Comparison of ENCODE assay signal across 2 cellular contexts in genomic region chr20:59783020-59784010, GRCh38.
TF ChIP-seq lines count a peak whose summit lies in the region.

No MANE protein-coding gene starts in this region.

TF ChIP-seq in Ishikawa, 13 proteins besides CTCF, POLR2A, EP300 and RAD21 (continued from another document):
- no peak for TF ChIP-seq REST (IDR thresholded peaks at IDR 0.05; ENCODE audit: low read depth)

TF ChIP-seq in HepG2, 621 proteins besides CTCF, POLR2A, EP300 and RAD21 (continued from another document):
- TF ChIP-seq, protein P1, sequence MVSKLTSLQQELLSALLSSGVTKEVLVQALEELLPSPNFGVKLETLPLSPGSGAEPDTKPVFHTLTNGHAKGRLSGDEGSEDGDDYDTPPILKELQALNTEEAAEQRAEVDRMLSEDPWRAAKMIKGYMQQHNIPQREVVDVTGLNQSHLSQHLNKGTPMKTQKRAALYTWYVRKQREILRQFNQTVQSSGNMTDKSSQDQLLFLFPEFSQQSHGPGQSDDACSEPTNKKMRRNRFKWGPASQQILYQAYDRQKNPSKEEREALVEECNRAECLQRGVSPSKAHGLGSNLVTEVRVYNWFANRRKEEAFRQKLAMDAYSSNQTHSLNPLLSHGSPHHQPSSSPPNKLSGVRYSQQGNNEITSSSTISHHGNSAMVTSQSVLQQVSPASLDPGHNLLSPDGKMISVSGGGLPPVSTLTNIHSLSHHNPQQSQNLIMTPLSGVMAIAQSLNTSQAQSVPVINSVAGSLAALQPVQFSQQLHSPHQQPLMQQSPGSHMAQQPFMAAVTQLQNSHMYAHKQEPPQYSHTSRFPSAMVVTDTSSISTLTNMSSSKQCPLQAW (CRISPR knock-in tag; IDR thresholded peaks at IDR 0.05), result 0 out of 2 replicates have a peak, but pooled peaks have one; percentile 43
- TF ChIP-seq RFX5 (IDR thresholded peaks at IDR 0.05; ENCODE audit: low read depth, low read length), result 0 out of 2 replicates have a peak, but pooled peaks have one; percentile 12
- TF ChIP-seq, protein P2, sequence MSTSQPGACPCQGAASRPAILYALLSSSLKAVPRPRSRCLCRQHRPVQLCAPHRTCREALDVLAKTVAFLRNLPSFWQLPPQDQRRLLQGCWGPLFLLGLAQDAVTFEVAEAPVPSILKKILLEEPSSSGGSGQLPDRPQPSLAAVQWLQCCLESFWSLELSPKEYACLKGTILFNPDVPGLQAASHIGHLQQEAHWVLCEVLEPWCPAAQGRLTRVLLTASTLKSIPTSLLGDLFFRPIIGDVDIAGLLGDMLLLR (CRISPR knock-in tag; IDR thresholded peaks at IDR 0.05), result no peak
- peak; percentile 93 for TF ChIP-seq XRCC5 (optimal IDR thresholded peaks at IDR 0.05; ENCODE audit: low read length)
- 0 out of 2 replicates have a peak, but pooled peaks have one; percentile 32 for TF ChIP-seq KDM2A (CRISPR knock-in tag; IDR thresholded peaks at IDR 0.05; ENCODE audit: borderline replicate concordance, low read depth)
- no peak for TF ChIP-seq BCLAF1 (IDR thresholded peaks at IDR 0.05)
- peak; percentile 69 for TF ChIP-seq STAG1 (CRISPR knock-in tag; IDR thresholded peaks at IDR 0.05)
- no peak for TF ChIP-seq ZNF746 (CRISPR knock-in tag; IDR thresholded peaks at IDR 0.05)
- TF ChIP-seq ZNF496 (CRISPR knock-in tag; IDR thresholded peaks at IDR 0.05; ENCODE audit: insufficient replicate concordance), result no peak
- TF ChIP-seq ZMYM4 (CRISPR knock-in tag; IDR thresholded peaks at IDR 0.05), result no peak
- no peak for TF ChIP-seq ZNF777 (CRISPR knock-in tag; IDR thresholded peaks at IDR 0.05)
- no peak for TF ChIP-seq ZNF383 (CRISPR knock-in tag; IDR thresholded peaks at IDR 0.05; ENCODE audit: borderline replicate concordance)
- no peak for TF ChIP-seq TCF7L2 (IDR thresholded peaks at IDR 0.05; ENCODE audit: low read depth, low read length)
